Comparison of ENCODE assay signal across 11 cellular contexts in the genomic region with DNA sequence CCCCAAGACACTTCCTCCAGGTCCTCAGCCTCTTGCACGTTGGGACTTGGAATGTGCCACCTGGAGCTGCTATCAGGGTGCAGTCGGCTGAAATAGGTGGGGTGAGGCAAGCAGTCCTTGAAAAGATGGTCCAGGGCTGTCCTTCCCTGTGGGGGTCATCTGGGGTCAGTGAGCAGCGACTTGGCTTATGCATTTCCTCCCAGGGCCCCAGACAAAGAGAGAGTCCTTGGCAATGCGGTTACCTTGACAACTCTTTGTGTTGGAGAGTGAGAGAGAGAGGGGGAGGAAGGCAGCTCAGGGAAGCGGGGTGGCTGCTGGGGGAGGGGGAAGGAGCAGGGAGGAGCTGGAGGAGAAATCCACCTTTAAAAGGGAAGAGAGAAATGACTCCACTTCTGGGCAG.
A peak's percentile ranks its signal among the peaks of the same experiment; 100 is the strongest.
DNase-seq lines count a peak whose midpoint lies in the region; ATAC-seq, FAIRE-seq and TF ChIP-seq lines count a peak whose summit lies in the region.
"Had no signal": no experiment of that assay in that cellular context is flagged by ENCODE, and none has a peak within 500 bp of the region (broad histone marks: within the 10 kb centered on the region; RNA-seq: fewer than 3 reads in every experiment).

No MANE protein-coding gene starts in this region.

- WGBS in right cardiac atrium: 37% methylated on average over 5 of the region's 5 CpGs
- 0% methylated on average over 2 of the region's 5 CpGs for WGBS in K562 (ENCODE audit: insufficient coverage, low coverage, missing lambda C conversion rate)

- H3K36me3 ChIP-seq in left ventricle myocardium inferior (no peaks in the 10 kb centered on the region), K562 (ENCODE audit: control insufficient read depth, insufficient read depth, low read length) (no peaks in the 10 kb centered on the region)
- H3K36me3 ChIP-seq: pancreas, suprapubic skin had no signal

- H3K9ac ChIP-seq in K562 (ENCODE audit: insufficient read depth in 1 of 2, low read depth in 2 of 2, low read length in 2 of 2): no peak overlapping the region

- no peak overlapping the region for H3K4me2 ChIP-seq in K562 (ENCODE audit: insufficient read depth, low read length)

- TF ChIP-seq EP300 in K562 (IDR thresholded peaks at IDR 0.05; ENCODE audit: low read length): no peak

- DNase-seq in right cardiac atrium (no peak), left ventricle myocardium inferior (no peak), K562 (ENCODE audit: extremely low read depth in 1 of 4, low spot score in 3 of 4) (peak in 1 of 4 experiments; percentile 7), iris pigment epithelial cell (ENCODE audit: low read depth) (peak; percentile 27), urothelium cell line (ENCODE audit: low spot score) (peak; percentile 58), GF-D8 (lab: John Stamatoyannopoulos, UW) (no peak), foreskin fibroblast (no peak), sciatic nerve (ENCODE audit: low spot score) (no peak)
- DNase-seq: pancreas, T-helper 17 cell had no signal

- H3K27me3 ChIP-seq in right cardiac atrium (ENCODE audit: control insufficient read depth, insufficient read depth): no peaks in the 10 kb centered on the region
- no peaks in the 10 kb centered on the region for H3K27me3 ChIP-seq in left ventricle myocardium inferior (ENCODE audit: low read depth)
- H3K27me3 ChIP-seq in K562 (ENCODE audit: control insufficient read depth in 2 of 2, insufficient read depth in 2 of 2, low read length in 2 of 2): no peaks in the 10 kb centered on the region
- H3K27me3 ChIP-seq: pancreas, suprapubic skin had no signal

- H4K20me1 ChIP-seq in K562 (replicated peaks; ENCODE audit: control insufficient read depth, insufficient read depth, low read length): no peaks in the 10 kb centered on the region

- no peak for TF ChIP-seq POLR2A in K562 (conservative IDR thresholded peaks at IDR 0.05)

- H3K4me3 ChIP-seq in right cardiac atrium (ENCODE audit: low read length) (no peak overlapping the region), left ventricle myocardium inferior (no peak overlapping the region), K562 (no peak overlapping the region), foreskin fibroblast (ENCODE audit: low read depth in 1 of 2, low read length in 2 of 2) (no peak overlapping the region)
- H3K4me3 ChIP-seq: pancreas, suprapubic skin had no signal

- H2AFZ ChIP-seq in K562 (ENCODE audit: low read depth, low read length): no peak overlapping the region

- no peaks in the 10 kb centered on the region for H3K9me1 ChIP-seq in K562 (ENCODE audit: control insufficient read depth, insufficient read depth, low read length)

- no peaks in the 10 kb centered on the region for H3K79me2 ChIP-seq in K562 (ENCODE audit: control insufficient read depth, insufficient read depth, low read length)

- H3K9me3 ChIP-seq in right cardiac atrium (ENCODE audit: control insufficient read depth, low read length) (no peaks in the 10 kb centered on the region), left ventricle myocardium inferior (replicated peaks) (peaks cover 10% of the 10 kb centered on the region), K562 (replicated peaks; ENCODE audit: control insufficient read depth, insufficient read depth, low read depth, low read length) (no peaks in the 10 kb centered on the region)
- H3K9me3 ChIP-seq: pancreas, suprapubic skin had no signal

- no peak for TF ChIP-seq CTCF in left ventricle myocardium inferior (IDR thresholded peaks at IDR 0.05; ENCODE audit: borderline replicate concordance)
- TF ChIP-seq CTCF in K562 (IDR thresholded peaks at IDR 0.05 in 2 of 3, conservative IDR thresholded peaks at IDR 0.05 in 1 of 3; ENCODE audit: insufficient read depth in 2 of 3, low read depth in 1 of 3, low read length in 3 of 3): no peak
- no peak for TF ChIP-seq CTCF in foreskin fibroblast (IDR thresholded peaks at IDR 0.05; ENCODE audit: low read depth, low read length)

- CTCF ChIA-PET in K562 (lab: Yijun Ruan, JAX; ENCODE audit: low intra/inter-chr PET ratio): no interaction called here

- H3K4me1 ChIP-seq in right cardiac atrium (ENCODE audit: control insufficient read depth, insufficient read depth, low read length) (peaks cover 6% of the 10 kb centered on the region), left ventricle myocardium inferior (no peaks in the 10 kb centered on the region), K562 (replicated peaks in 1 of 2; ENCODE audit: control insufficient read depth in 2 of 2, insufficient read depth in 2 of 2, low read length in 2 of 2) (no peaks in the 10 kb centered on the region; a peak in 1 of 5 replicates)
- H3K4me1 ChIP-seq: pancreas, suprapubic skin had no signal

- POLR2A ChIA-PET in K562 (lab: Yijun Ruan, JAX): interaction anchor here (1.2 kb wide), 1 partner anchor 13 kb away, joined by 3 read pairs; no protein-coding TSS in a partner anchor

- BruUV-seq in K562 (replicated peaks; lab: Mats Ljungman, UMichigan): no TSS peak

- FAIRE-seq in K562 (lab: Jason Lieb, UNC) (no peak), urothelium cell line (lab: Jason Lieb, UNC) (no peak)
- FAIRE-seq: pancreas had no signal

- peak; percentile 32 to 72 for ATAC-seq in right cardiac atrium
- ATAC-seq in K562: no peak
- no peak for ATAC-seq in sciatic nerve
- ATAC-seq: pancreas, T-helper 17 cell had no signal

- H3K27ac ChIP-seq in right cardiac atrium (ENCODE audit: low read length) (no peak overlapping the region), left ventricle myocardium inferior (replicated peaks) (no peak overlapping the region), K562 (ENCODE audit: extremely low read depth, low read depth, low read length) (no peak overlapping the region)
- H3K27ac ChIP-seq: pancreas, suprapubic skin had no signal

- TF ChIP-seq RAD21 in K562 (CRISPR knock-in tag; conservative IDR thresholded peaks at IDR 0.05 in 1 of 2, IDR thresholded peaks at IDR 0.05 in 1 of 2): no peak

- in situ Hi-C loops in K562 (cut with MboI): loop anchor here (25.0 kb wide), 2 partner anchors 1061 to 1261 kb away; a partner anchor contains a TSS

- intact Hi-C loops in right cardiac atrium (cut with DNase I): loop anchor here in 3 of 4 donors (10.0 kb wide), 3 partner anchors 564 to 1264 kb away; a partner anchor contains a TSS
- intact Hi-C loops in left ventricle myocardium inferior (cut with micrococcal nuclease): no loop called here
- intact Hi-C loops in K562 (cut with micrococcal nuclease): loop anchor here (10.0 kb wide), 1 partner anchor 1054 kb away; a partner anchor contains a TSS
- intact Hi-C loops in sciatic nerve (cut with DNase I): no loop called here

TF ChIP-seq in K562, 482 proteins besides CTCF, POLR2A, EP300 and RAD21:
- no peak for TF ChIP-seq NCOA6 (IDR thresholded peaks at IDR 0.05)
- TF ChIP-seq, protein P1, sequence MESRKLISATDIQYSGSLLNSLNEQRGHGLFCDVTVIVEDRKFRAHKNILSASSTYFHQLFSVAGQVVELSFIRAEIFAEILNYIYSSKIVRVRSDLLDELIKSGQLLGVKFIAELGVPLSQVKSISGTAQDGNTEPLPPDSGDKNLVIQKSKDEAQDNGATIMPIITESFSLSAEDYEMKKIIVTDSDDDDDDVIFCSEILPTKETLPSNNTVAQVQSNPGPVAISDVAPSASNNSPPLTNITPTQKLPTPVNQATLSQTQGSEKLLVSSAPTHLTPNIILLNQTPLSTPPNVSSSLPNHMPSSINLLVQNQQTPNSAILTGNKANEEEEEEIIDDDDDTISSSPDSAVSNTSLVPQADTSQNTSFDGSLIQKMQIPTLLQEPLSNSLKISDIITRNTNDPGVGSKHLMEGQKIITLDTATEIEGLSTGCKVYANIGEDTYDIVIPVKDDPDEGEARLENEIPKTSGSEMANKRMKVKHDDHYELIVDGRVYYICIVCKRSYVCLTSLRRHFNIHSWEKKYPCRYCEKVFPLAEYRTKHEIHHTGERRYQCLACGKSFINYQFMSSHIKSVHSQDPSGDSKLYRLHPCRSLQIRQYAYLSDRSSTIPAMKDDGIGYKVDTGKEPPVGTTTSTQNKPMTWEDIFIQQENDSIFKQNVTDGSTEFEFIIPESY (CRISPR knock-in tag; IDR thresholded peaks at IDR 0.05): no peak
- TF ChIP-seq LCOR (CRISPR knock-in tag; IDR thresholded peaks at IDR 0.05): no peak
- TF ChIP-seq MYBL2 (IDR thresholded peaks at IDR 0.05; ENCODE audit: low read depth): no peak
- TF ChIP-seq MYBL2 (CRISPR knock-in tag; IDR thresholded peaks at IDR 0.05; ENCODE audit: borderline replicate concordance): no peak
- no peak for TF ChIP-seq ZNF174 (CRISPR knock-in tag; IDR thresholded peaks at IDR 0.05)
- TF ChIP-seq, protein P2, sequence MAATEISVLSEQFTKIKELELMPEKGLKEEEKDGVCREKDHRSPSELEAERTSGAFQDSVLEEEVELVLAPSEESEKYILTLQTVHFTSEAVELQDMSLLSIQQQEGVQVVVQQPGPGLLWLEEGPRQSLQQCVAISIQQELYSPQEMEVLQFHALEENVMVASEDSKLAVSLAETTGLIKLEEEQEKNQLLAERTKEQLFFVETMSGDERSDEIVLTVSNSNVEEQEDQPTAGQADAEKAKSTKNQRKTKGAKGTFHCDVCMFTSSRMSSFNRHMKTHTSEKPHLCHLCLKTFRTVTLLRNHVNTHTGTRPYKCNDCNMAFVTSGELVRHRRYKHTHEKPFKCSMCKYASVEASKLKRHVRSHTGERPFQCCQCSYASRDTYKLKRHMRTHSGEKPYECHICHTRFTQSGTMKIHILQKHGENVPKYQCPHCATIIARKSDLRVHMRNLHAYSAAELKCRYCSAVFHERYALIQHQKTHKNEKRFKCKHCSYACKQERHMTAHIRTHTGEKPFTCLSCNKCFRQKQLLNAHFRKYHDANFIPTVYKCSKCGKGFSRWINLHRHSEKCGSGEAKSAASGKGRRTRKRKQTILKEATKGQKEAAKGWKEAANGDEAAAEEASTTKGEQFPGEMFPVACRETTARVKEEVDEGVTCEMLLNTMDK (IDR thresholded peaks at IDR 0.05; ENCODE audit: borderline replicate concordance, insufficient read depth, low read depth, low read length, poor library complexity, severe bottlenecking): no peak
- no peak for TF ChIP-seq RFX5 (IDR thresholded peaks at IDR 0.05; ENCODE audit: low read depth, low read length)
- no peak for TF ChIP-seq CEBPB (tag; IDR thresholded peaks at IDR 0.05)
- TF ChIP-seq RFX1 (IDR thresholded peaks at IDR 0.05): peak; percentile 21; the same call in 1 of the 2 replicates
- 0 out of 2 replicates have a peak, but pooled peaks have one; percentile 1 for TF ChIP-seq ZKSCAN1 (IDR thresholded peaks at IDR 0.05; ENCODE audit: low read depth, low read length)

Comparison
In these comparisons a context has a peak if more than half of its experiments do, and no peak if none do; other contexts are left out.
1. intact Hi-C loops: an anchor here in right cardiac atrium (10.0 kb wide) and K562 (10.0 kb wide); none called in left ventricle myocardium inferior and sciatic nerve.
2. ATAC-seq: peak in right cardiac atrium (2 of 2); none in K562 (single experiment) and sciatic nerve (single experiment).
3. DNase-seq: peak in iris pigment epithelial cell (single experiment) and urothelium cell line (single experiment); none in right cardiac atrium (0 of 3), left ventricle myocardium inferior (single experiment), GF-D8 (single experiment), foreskin fibroblast (0 of 2) and sciatic nerve (single experiment).